In genomic region chr3:47847256-47847655, GRCh38 we compare ENCODE assay signal across 3 cellular contexts.
TF ChIP-seq lines count a peak whose summit lies in the region.

No MANE protein-coding gene starts in this region.

TF ChIP-seq in SK-N-SH, 30 proteins besides CTCF, POLR2A, EP300 and RAD21:
- TF ChIP-seq REST (IDR thresholded peaks at IDR 0.05; ENCODE audit: low read depth, low read length) (no peak), SIN3A (IDR thresholded peaks at IDR 0.05; ENCODE audit: borderline replicate concordance, low read depth, low read length) (no peak), FOXM1 (IDR thresholded peaks at IDR 0.05; ENCODE audit: low read depth) (no peak), ELF1 (IDR thresholded peaks at IDR 0.05) (no peak), CHD2 (IDR thresholded peaks at IDR 0.05; ENCODE audit: low read length, partially characterized antibody) (no peak), NFIC (IDR thresholded peaks at IDR 0.05; ENCODE audit: borderline replicate concordance) (no peak), RXRA (IDR thresholded peaks at IDR 0.05; ENCODE audit: borderline replicate concordance, low read depth) (no peak), YY1 (IDR thresholded peaks at IDR 0.05; ENCODE audit: low read depth) (no peak), RFX5 (IDR thresholded peaks at IDR 0.05; ENCODE audit: low read length) (no peak), MEF2A (IDR thresholded peaks at IDR 0.05; ENCODE audit: borderline replicate concordance, low read depth) (no peak), TAF1 (IDR thresholded peaks at IDR 0.05; ENCODE audit: borderline replicate concordance, low read depth, low read length) (no peak), USF2 (IDR thresholded peaks at IDR 0.05; ENCODE audit: borderline replicate concordance, low read depth, low read length) (no peak), PBX3 (IDR thresholded peaks at IDR 0.05) (no peak), GATA2 (CRISPR knock-in tag; IDR thresholded peaks at IDR 0.05) (no peak)

TF ChIP-seq in SK-N-SH treated with all-trans-retinoic acid at 6 μM for 48 hours, 23 proteins besides CTCF, POLR2A, EP300 and RAD21:
- no peak for TF ChIP-seq BACH2 (CRISPR knock-in tag; IDR thresholded peaks at IDR 0.05; ENCODE audit: borderline replicate concordance)

TF ChIP-seq in H1, 55 proteins besides CTCF, POLR2A, EP300 and RAD21:
- TF ChIP-seq HDAC6 (IDR thresholded peaks at IDR 0.05; ENCODE audit: low read depth, low read length) (no peak), CTBP2 (IDR thresholded peaks at IDR 0.05; ENCODE audit: borderline replicate concordance, insufficient read depth, insufficient read length, low read length) (no peak), GABPA (IDR thresholded peaks at IDR 0.05; ENCODE audit: borderline replicate concordance, insufficient read depth, low read length) (no peak), TAF1 (IDR thresholded peaks at IDR 0.05; ENCODE audit: low read depth, low read length) (no peak), ZNF274 (IDR thresholded peaks at IDR 0.05; ENCODE audit: borderline replicate concordance, extremely low read depth, low read length) (no peak), RBBP5 (IDR thresholded peaks at IDR 0.05; ENCODE audit: borderline replicate concordance, low read depth, low read length) (no peak), CHD7 (IDR thresholded peaks at IDR 0.05; ENCODE audit: insufficient replicate concordance, low read length) (no peak), USF2 (IDR thresholded peaks at IDR 0.05; ENCODE audit: low read length) (no peak), EGR1 (IDR thresholded peaks at IDR 0.05; ENCODE audit: borderline replicate concordance, low read depth, low read length) (no peak), EZH2 (IDR thresholded peaks at IDR 0.05; ENCODE audit: low read depth, low read length, severe bottlenecking) (no peak), KDM1A (IDR thresholded peaks at IDR 0.05; ENCODE audit: borderline replicate concordance, low read length) (no peak), E2F6 (IDR thresholded peaks at IDR 0.05) (no peak), CEBPB (IDR thresholded peaks at IDR 0.05; ENCODE audit: low read depth, low read length) (no peak), CBX5 (IDR thresholded peaks at IDR 0.05; ENCODE audit: low read depth, low read length) (no peak), TAF7 (optimal IDR thresholded peaks at IDR 0.05; ENCODE audit: borderline replicate concordance, low read depth, low read length) (no peak), JUN (IDR thresholded peaks at IDR 0.05; ENCODE audit: low read depth, low read length) (no peak), TBP (IDR thresholded peaks at IDR 0.05; ENCODE audit: low read depth, low read length) (no peak), MAFK (IDR thresholded peaks at IDR 0.05; ENCODE audit: low read depth, low read length) (no peak), NRF1 (IDR thresholded peaks at IDR 0.05; ENCODE audit: low read depth, low read length) (no peak)
